In the genomic region with DNA sequence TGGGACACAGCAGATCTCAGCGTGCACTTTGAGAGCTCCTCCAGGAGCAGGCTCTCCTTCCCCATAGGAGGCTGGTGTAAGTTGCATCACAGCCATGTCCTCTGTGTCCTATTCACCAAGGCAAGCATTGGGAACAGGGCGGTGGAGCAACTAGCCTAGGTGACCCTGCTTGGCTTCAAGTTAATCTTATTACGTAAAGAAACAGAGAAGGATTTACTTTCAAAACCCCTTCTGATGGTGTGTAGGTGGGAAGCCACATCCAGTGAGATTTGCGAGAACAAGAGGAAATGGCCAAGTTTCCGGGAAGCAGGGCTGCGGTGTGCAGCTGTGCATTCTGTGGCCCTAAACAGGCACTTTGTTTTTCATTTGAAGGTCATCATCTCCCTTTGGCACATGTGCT, we compare ENCODE assay signal across 1 cellular context.
TF ChIP-seq lines count a peak whose summit lies in the region.

No MANE protein-coding gene starts in this region.

TF ChIP-seq in K562, 482 proteins besides CTCF, POLR2A, EP300 and RAD21 (continued from another document):
- TF ChIP-seq, protein P1, sequence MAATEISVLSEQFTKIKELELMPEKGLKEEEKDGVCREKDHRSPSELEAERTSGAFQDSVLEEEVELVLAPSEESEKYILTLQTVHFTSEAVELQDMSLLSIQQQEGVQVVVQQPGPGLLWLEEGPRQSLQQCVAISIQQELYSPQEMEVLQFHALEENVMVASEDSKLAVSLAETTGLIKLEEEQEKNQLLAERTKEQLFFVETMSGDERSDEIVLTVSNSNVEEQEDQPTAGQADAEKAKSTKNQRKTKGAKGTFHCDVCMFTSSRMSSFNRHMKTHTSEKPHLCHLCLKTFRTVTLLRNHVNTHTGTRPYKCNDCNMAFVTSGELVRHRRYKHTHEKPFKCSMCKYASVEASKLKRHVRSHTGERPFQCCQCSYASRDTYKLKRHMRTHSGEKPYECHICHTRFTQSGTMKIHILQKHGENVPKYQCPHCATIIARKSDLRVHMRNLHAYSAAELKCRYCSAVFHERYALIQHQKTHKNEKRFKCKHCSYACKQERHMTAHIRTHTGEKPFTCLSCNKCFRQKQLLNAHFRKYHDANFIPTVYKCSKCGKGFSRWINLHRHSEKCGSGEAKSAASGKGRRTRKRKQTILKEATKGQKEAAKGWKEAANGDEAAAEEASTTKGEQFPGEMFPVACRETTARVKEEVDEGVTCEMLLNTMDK (IDR thresholded peaks at IDR 0.05; ENCODE audit: borderline replicate concordance, insufficient read depth, low read depth, low read length, poor library complexity, severe bottlenecking) = no peak
- TF ChIP-seq ZSCAN29 (IDR thresholded peaks at IDR 0.05) (no peak), GATAD2A (IDR thresholded peaks at IDR 0.05) (no peak), MYNN (IDR thresholded peaks at IDR 0.05) (no peak), MYNN (CRISPR knock-in tag; IDR thresholded peaks at IDR 0.05) (no peak), PHF20 (IDR thresholded peaks at IDR 0.05; ENCODE audit: partially characterized antibody) (no peak), ZFP36 (IDR thresholded peaks at IDR 0.05; ENCODE audit: low read depth, low read length, partially characterized antibody) (no peak), ATF1 (CRISPR knock-in tag; IDR thresholded peaks at IDR 0.05) (no peak), ATF1 (tag; IDR thresholded peaks at IDR 0.05) (no peak), MTA2 (IDR thresholded peaks at IDR 0.05; ENCODE audit: low read depth) (no peak), DPF2 (IDR thresholded peaks at IDR 0.05) (no peak), EHMT2 (IDR thresholded peaks at IDR 0.05) (no peak), BRD4 (IDR thresholded peaks at IDR 0.05) (no peak), KLF6 (CRISPR knock-in tag; IDR thresholded peaks at IDR 0.05; ENCODE audit: borderline replicate concordance) (no peak)
- TF ChIP-seq, protein P2, sequence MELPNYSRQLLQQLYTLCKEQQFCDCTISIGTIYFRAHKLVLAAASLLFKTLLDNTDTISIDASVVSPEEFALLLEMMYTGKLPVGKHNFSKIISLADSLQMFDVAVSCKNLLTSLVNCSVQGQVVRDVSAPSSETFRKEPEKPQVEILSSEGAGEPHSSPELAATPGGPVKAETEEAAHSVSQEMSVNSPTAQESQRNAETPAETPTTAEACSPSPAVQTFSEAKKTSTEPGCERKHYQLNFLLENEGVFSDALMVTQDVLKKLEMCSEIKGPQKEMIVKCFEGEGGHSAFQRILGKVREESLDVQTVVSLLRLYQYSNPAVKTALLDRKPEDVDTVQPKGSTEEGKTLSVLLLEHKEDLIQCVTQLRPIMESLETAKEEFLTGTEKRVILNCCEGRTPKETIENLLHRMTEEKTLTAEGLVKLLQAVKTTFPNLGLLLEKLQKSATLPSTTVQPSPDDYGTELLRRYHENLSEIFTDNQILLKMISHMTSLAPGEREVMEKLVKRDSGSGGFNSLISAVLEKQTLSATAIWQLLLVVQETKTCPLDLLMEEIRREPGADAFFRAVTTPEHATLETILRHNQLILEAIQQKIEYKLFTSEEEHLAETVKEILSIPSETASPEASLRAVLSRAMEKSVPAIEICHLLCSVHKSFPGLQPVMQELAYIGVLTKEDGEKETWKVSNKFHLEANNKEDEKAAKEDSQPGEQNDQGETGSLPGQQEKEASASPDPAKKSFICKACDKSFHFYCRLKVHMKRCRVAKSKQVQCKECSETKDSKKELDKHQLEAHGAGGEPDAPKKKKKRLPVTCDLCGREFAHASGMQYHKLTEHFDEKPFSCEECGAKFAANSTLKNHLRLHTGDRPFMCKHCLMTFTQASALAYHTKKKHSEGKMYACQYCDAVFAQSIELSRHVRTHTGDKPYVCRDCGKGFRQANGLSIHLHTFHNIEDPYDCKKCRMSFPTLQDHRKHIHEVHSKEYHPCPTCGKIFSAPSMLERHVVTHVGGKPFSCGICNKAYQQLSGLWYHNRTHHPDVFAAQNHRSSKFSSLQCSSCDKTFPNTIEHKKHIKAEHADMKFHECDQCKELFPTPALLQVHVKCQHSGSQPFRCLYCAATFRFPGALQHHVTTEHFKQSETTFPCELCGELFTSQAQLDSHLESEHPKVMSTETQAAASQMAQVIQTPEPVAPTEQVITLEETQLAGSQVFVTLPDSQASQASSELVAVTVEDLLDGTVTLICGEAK (IDR thresholded peaks at IDR 0.05) = no peak
- TF ChIP-seq, protein P2 (CRISPR knock-in tag; IDR thresholded peaks at IDR 0.05) = no peak
- TF ChIP-seq, protein P3, sequence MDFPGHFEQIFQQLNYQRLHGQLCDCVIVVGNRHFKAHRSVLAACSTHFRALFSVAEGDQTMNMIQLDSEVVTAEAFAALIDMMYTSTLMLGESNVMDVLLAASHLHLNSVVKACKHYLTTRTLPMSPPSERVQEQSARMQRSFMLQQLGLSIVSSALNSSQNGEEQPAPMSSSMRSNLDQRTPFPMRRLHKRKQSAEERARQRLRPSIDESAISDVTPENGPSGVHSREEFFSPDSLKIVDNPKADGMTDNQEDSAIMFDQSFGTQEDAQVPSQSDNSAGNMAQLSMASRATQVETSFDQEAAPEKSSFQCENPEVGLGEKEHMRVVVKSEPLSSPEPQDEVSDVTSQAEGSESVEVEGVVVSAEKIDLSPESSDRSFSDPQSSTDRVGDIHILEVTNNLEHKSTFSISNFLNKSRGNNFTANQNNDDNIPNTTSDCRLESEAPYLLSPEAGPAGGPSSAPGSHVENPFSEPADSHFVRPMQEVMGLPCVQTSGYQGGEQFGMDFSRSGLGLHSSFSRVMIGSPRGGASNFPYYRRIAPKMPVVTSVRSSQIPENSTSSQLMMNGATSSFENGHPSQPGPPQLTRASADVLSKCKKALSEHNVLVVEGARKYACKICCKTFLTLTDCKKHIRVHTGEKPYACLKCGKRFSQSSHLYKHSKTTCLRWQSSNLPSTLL (IDR thresholded peaks at IDR 0.05) = no peak
- TF ChIP-seq, protein P4, sequence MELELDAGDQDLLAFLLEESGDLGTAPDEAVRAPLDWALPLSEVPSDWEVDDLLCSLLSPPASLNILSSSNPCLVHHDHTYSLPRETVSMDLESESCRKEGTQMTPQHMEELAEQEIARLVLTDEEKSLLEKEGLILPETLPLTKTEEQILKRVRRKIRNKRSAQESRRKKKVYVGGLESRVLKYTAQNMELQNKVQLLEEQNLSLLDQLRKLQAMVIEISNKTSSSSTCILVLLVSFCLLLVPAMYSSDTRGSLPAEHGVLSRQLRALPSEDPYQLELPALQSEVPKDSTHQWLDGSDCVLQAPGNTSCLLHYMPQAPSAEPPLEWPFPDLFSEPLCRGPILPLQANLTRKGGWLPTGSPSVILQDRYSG (tag; conservative IDR thresholded peaks at IDR 0.05; ENCODE audit: low read depth) = no peak
- TF ChIP-seq, protein P5, sequence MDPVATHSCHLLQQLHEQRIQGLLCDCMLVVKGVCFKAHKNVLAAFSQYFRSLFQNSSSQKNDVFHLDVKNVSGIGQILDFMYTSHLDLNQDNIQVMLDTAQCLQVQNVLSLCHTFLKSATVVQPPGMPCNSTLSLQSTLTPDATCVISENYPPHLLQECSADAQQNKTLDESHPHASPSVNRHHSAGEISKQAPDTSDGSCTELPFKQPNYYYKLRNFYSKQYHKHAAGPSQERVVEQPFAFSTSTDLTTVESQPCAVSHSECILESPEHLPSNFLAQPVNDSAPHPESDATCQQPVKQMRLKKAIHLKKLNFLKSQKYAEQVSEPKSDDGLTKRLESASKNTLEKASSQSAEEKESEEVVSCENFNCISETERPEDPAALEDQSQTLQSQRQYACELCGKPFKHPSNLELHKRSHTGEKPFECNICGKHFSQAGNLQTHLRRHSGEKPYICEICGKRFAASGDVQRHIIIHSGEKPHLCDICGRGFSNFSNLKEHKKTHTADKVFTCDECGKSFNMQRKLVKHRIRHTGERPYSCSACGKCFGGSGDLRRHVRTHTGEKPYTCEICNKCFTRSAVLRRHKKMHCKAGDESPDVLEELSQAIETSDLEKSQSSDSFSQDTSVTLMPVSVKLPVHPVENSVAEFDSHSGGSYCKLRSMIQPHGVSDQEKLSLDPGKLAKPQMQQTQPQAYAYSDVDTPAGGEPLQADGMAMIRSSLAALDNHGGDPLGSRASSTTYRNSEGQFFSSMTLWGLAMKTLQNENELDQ (CRISPR knock-in tag; IDR thresholded peaks at IDR 0.05; ENCODE audit: borderline replicate concordance) = no peak
